ENCODE assay signal across 1 cellular context in genomic region chr3:196164576-196164975, GRCh38.
TF ChIP-seq lines count a peak whose summit lies in the region.

No MANE protein-coding gene starts in this region.

TF ChIP-seq in K562, 482 proteins besides CTCF, POLR2A, EP300 and RAD21 (continues in another document):
- TF ChIP-seq GTF2A2 (tag; IDR thresholded peaks at IDR 0.05) (no peak), HBP1 (CRISPR knock-in tag; IDR thresholded peaks at IDR 0.05) (peak; percentile 95), KLF6 (CRISPR knock-in tag; IDR thresholded peaks at IDR 0.05; ENCODE audit: borderline replicate concordance) (no peak), ATF6 (CRISPR knock-in tag; IDR thresholded peaks at IDR 0.05) (no peak), ZBTB1 (CRISPR knock-in tag; IDR thresholded peaks at IDR 0.05; ENCODE audit: borderline replicate concordance, low read depth) (no peak), BCOR (IDR thresholded peaks at IDR 0.05) (peak; percentile 72), ZBTB49 (CRISPR knock-in tag; IDR thresholded peaks at IDR 0.05; ENCODE audit: borderline replicate concordance) (no peak), MEF2D (tag; conservative IDR thresholded peaks at IDR 0.05; ENCODE audit: low read depth) (no peak), ILF3 (IDR thresholded peaks at IDR 0.05; ENCODE audit: borderline replicate concordance) (no peak), NCOR1 (IDR thresholded peaks at IDR 0.05) (no peak; the same call in 1 of the 2 replicates), HDAC6 (IDR thresholded peaks at IDR 0.05; ENCODE audit: low read depth, low read length) (no peak), TBL1XR1 (IDR thresholded peaks at IDR 0.05; ENCODE audit: low read length in 2 of 2) (no peak), ZNF511 (CRISPR knock-in tag; IDR thresholded peaks at IDR 0.05) (no peak), ZBTB5 (IDR thresholded peaks at IDR 0.05) (0 out of 2 replicates have a peak, but pooled peaks have one; percentile 45), EHMT2 (IDR thresholded peaks at IDR 0.05) (peak; percentile 51), CHD4 (IDR thresholded peaks at IDR 0.05; ENCODE audit: insufficient read depth, insufficient replicate concordance, low read depth, low read length, poor library complexity, severe bottlenecking) (no peak), TRIM24 (IDR thresholded peaks at IDR 0.05) (peak; percentile 30 to 78), NONO (IDR thresholded peaks at IDR 0.05; ENCODE audit: low read depth in 2 of 2, low read length in 1 of 2) (no peak), E2F5 (CRISPR knock-in tag; IDR thresholded peaks at IDR 0.05) (no peak), ZBTB9 (CRISPR knock-in tag; IDR thresholded peaks at IDR 0.05) (no peak), UBTF (IDR thresholded peaks at IDR 0.05; ENCODE audit: borderline replicate concordance in 1 of 2, low read depth in 2 of 2, low read length in 2 of 2) (no peak), HDGF (IDR thresholded peaks at IDR 0.05) (peak; percentile 97), LARP7 (IDR thresholded peaks at IDR 0.05) (peak; percentile 89), EWSR1 (IDR thresholded peaks at IDR 0.05; ENCODE audit: borderline replicate concordance, low read depth, partially characterized antibody) (no peak), ZNF778 (CRISPR knock-in tag; IDR thresholded peaks at IDR 0.05) (no peak), SRSF9 (IDR thresholded peaks at IDR 0.05; ENCODE audit: borderline replicate concordance, low read depth, low read length) (no peak), ZBTB12 (CRISPR knock-in tag; IDR thresholded peaks at IDR 0.05) (no peak), ZNF232 (CRISPR knock-in tag; IDR thresholded peaks at IDR 0.05) (no peak), DNMT1 (IDR thresholded peaks at IDR 0.05) (no peak), BCLAF1 (IDR thresholded peaks at IDR 0.05; ENCODE audit: borderline replicate concordance in 1 of 2, control insufficient read depth in 1 of 2, low read depth in 2 of 2, low read length in 1 of 2) (peak in 1 of 2 experiments; percentile 76; a peak in 2 of 4 replicates), POLR2H (tag; IDR thresholded peaks at IDR 0.05; ENCODE audit: low read depth) (no peak), ZBTB34 (CRISPR knock-in tag; IDR thresholded peaks at IDR 0.05) (no peak), ZNF431 (CRISPR knock-in tag; IDR thresholded peaks at IDR 0.05) (peak; percentile 63; the same call in 1 of the 2 replicates), ARID2 (IDR thresholded peaks at IDR 0.05) (peak; percentile 63; the same call in 1 of the 2 replicates), PML (IDR thresholded peaks at IDR 0.05; ENCODE audit: low read length) (no peak), CC2D1A (IDR thresholded peaks at IDR 0.05) (peak; percentile 58; the same call in 1 of the 2 replicates), RBM22 (IDR thresholded peaks at IDR 0.05; ENCODE audit: low read depth, low read length, poor library complexity, severe bottlenecking) (no peak), CREB5 (CRISPR knock-in tag; IDR thresholded peaks at IDR 0.05) (no peak)
